Comparison of ENCODE assay signal across 9 cellular contexts in genomic region chr7:108016841-108017775, GRCh38. TPM values are rescaled to one million over a fixed set of nuclear protein-coding genes. Genes with fewer than 3 reads are reported as not detected.
DNase-seq lines count a peak whose midpoint lies in the region; ATAC-seq, FAIRE-seq and TF ChIP-seq lines count a peak whose summit lies in the region.
"Had no signal": no experiment of that assay in that cellular context is flagged by ENCODE, and none has a peak within 500 bp of the region (broad histone marks: within the 10 kb centered on the region; RNA-seq: fewer than 3 reads in every experiment).

No MANE protein-coding gene starts in this region.

- no peaks in the 10 kb centered on the region for H3K79me1 ChIP-seq in H1 (ENCODE audit: low read depth, low read length)

- no peak overlapping the region for H3K18ac ChIP-seq in H1 (ENCODE audit: extremely low read depth, low read length)

- no peaks in the 10 kb centered on the region for H4K20me1 ChIP-seq in H1 (replicated peaks in 1 of 2; ENCODE audit: control insufficient read depth in 1 of 2, insufficient read depth in 2 of 2, low read length in 2 of 2)

- no peak overlapping the region for H3K4ac ChIP-seq in H1 (replicated peaks; ENCODE audit: insufficient read length, low read depth, low read length)

- H2BK5ac ChIP-seq in H1 (ENCODE audit: low read depth, low read length): no peak overlapping the region

- CTCF ChIA-PET in A549 (lab: Yijun Ruan, JAX) (interaction anchor here (0.5 to 5.3 kb wide), 34 partner anchors 8 to 386 kb away, joined by 3 to 46 read pairs (median 4); partner anchors contain the start of gene LAMB1), H1 (lab: Charles Lee; ENCODE audit: partially characterized antibody) (interaction anchor here (0.7 to 8.0 kb wide), 29 partner anchors 9 to 549 kb away, joined by 3 to 86 read pairs (median 4); partner anchors contain the start of gene LAMB1)

- H3K4me1 ChIP-seq in A549: peaks cover 58% of the 10 kb centered on the region
- H3K4me1 ChIP-seq in H1 (replicated peaks in 1 of 4; ENCODE audit: control insufficient read depth in 3 of 4, insufficient read depth in 4 of 4, low read length in 3 of 4): no peaks in the 10 kb centered on the region

- no peak overlapping the region for H3K27ac Mint-ChIP-seq in progenitor cell of endocrine pancreas
- H3K27ac Mint-ChIP-seq in activated CD4-positive, alpha-beta T cell treated with anti-CD3 and anti-CD28 coated beads, Interleukin-2, amount 10 ng/mL, durations not matched to agents 24 days and 14 days: no peak overlapping the region
- H3K27ac Mint-ChIP-seq: dendritic cell treated with granulocyte-macrophage colony-stimulating factor and Interleukin-4, amounts not matched to agents 40 ng/mL and 50 ng/mL, for 4 days had no signal

- H3K27ac ChIP-seq in A549 (peak overlapping the region; percentile 88 to 90), H1 (ENCODE audit: low read depth, low read length) (no peak overlapping the region)

- TF ChIP-seq RAD21 in A549 (conservative IDR thresholded peaks at IDR 0.05 in 1 of 2, IDR thresholded peaks at IDR 0.05 in 1 of 2) (peak; percentile 67 to 70), H1 (IDR thresholded peaks at IDR 0.05 in 1 of 2, conservative IDR thresholded peaks at IDR 0.05 in 1 of 2; ENCODE audit: low read depth in 2 of 2, low read length in 2 of 2) (peak; percentile 49 to 58)

- FAIRE-seq in A549 (lab: Jason Lieb, UNC): peak; percentile 51
- FAIRE-seq in H1 (lab: Jason Lieb, UNC): no peak

- H3K4me2 ChIP-seq in A549 (peak overlapping the region; percentile 74), H1 (ENCODE audit: insufficient read depth in 1 of 2, low read depth in 2 of 2, low read length in 2 of 2) (no peak overlapping the region)

- TF ChIP-seq CTCF in A549 (IDR thresholded peaks at IDR 0.05): peak; percentile 58
- peak; percentile 21 for TF ChIP-seq CTCF in GM10266 (IDR thresholded peaks at IDR 0.05; ENCODE audit: control insufficient read depth, insufficient read depth, low read depth, missing control alignments)
- peak in 2 of 3 experiments; percentile 8 to 62; a peak in 2 of 4 replicates for TF ChIP-seq CTCF in H1 (IDR thresholded peaks at IDR 0.05; ENCODE audit: control extremely low read depth in 1 of 3, insufficient read depth in 1 of 3, low read depth in 1 of 3, low read length in 3 of 3)
- TF ChIP-seq CTCF in progenitor cell of endocrine pancreas (IDR thresholded peaks at IDR 0.05; ENCODE audit: unreplicated experiment): peak; percentile 44

- H3K9ac ChIP-seq in H1 (replicated peaks in 1 of 4; ENCODE audit: extremely low read depth in 1 of 4, low read depth in 3 of 4, low read length in 3 of 4): no peak overlapping the region

- H4K8ac ChIP-seq in H1 (ENCODE audit: extremely low read depth, insufficient read depth, low read length): no peak overlapping the region

- TF ChIP-seq POLR2A in A549 (IDR thresholded peaks at IDR 0.05; ENCODE audit: low read length) (no peak), H1 (IDR thresholded peaks at IDR 0.05; ENCODE audit: control extremely low read depth in 1 of 2, low read depth in 2 of 2, low read length in 2 of 2) (no peak)

- H3K4me3 ChIP-seq in A549: no peak overlapping the region
- H3K4me3 ChIP-seq in H1 (ENCODE audit: extremely low read depth in 1 of 4, insufficient read depth in 2 of 4, low read depth in 3 of 4, low read length in 4 of 4): no peak overlapping the region

- H3K27me3 ChIP-seq in H1 (replicated peaks in 1 of 4; ENCODE audit: control insufficient read depth in 3 of 4, extremely low read depth in 1 of 4, insufficient read depth in 3 of 4, low read length in 3 of 4): no peaks in the 10 kb centered on the region

- DNase-seq in A549 (ENCODE audit: low read depth in 1 of 2, low spot score in 1 of 2) (peak; percentile 40 to 69), GM10266 (ENCODE audit: extremely low spot score) (no peak), NCI-H2227 treated with DMSO at 0.1 percent for 48 hours (lab: John Stamatoyannopoulos, UW) (peak; percentile 97), H1 (ENCODE audit: low read depth in 1 of 2, low spot score in 2 of 2) (no peak), progenitor cell of endocrine pancreas (ENCODE audit: low spot score, unreplicated experiment) (no peak), OCI-M2 (lab: John Stamatoyannopoulos, UW; ENCODE audit: unreplicated experiment) (no peak)
- no peak for DNase-seq in activated CD4-positive, alpha-beta T cell treated with anti-CD3 and anti-CD28 coated beads, Interleukin-2, amount 50 U/mL, for 1 hour
- no peak for DNase-seq in activated CD4-positive, alpha-beta T cell treated with anti-CD3 and anti-CD28 coated beads, Interleukin-2, amount 10 ng/mL, durations not matched to agents 24 days and 14 days

- peak; percentile 78 to 81 for ATAC-seq in A549

- no peaks in the 10 kb centered on the region for H3K23me2 ChIP-seq in H1 (ENCODE audit: low read depth, low read length)

- TF ChIP-seq EP300 in A549 (IDR thresholded peaks at IDR 0.05) (no peak), H1 (IDR thresholded peaks at IDR 0.05; ENCODE audit: borderline replicate concordance in 1 of 2, low read depth in 2 of 2, low read length in 2 of 2) (no peak)

- H2BK20ac ChIP-seq in H1 (ENCODE audit: low read length): no peak overlapping the region

- WGBS in A549 (ENCODE audit: missing lambda C conversion rate): 47% methylated on average over 2 of the region's 2 CpGs
- WGBS in H1 (ENCODE audit: extremely low coverage in 1 of 2, insufficient coverage in 1 of 2, insufficient read length in 1 of 2, insufficient replicate concordance in 2 of 2, low coverage in 1 of 2, low lambda C conversion rate in 2 of 2, missing lambda C conversion rate in 1 of 2), 2 experiments: 83% methylated on average over 2 of the region's 2 CpGs; no CpG with 5 or more reads in 1 of the 2 experiments

- H3K79me2 ChIP-seq in H1 (ENCODE audit: control insufficient read depth in 1 of 2, insufficient read depth in 2 of 2, low read length in 2 of 2): no peaks in the 10 kb centered on the region

- H3K4me3 Mint-ChIP-seq in progenitor cell of endocrine pancreas (ENCODE audit: low read depth): no peak overlapping the region
- H3K4me3 Mint-ChIP-seq in activated CD4-positive, alpha-beta T cell treated with anti-CD3 and anti-CD28 coated beads, Interleukin-2, amount 10 ng/mL, durations not matched to agents 24 days and 14 days: no peak overlapping the region
- H3K4me3 Mint-ChIP-seq: dendritic cell treated with granulocyte-macrophage colony-stimulating factor and Interleukin-4, amounts not matched to agents 40 ng/mL and 50 ng/mL, for 4 days had no signal

- H2AFZ ChIP-seq in H1 (ENCODE audit: low read length): no peak overlapping the region

- no peak overlapping the region for H3K23ac ChIP-seq in H1 (ENCODE audit: insufficient read length)

- H4K91ac ChIP-seq in H1 (replicated peaks; ENCODE audit: insufficient read length, low read length): no peak overlapping the region

- H3K36me3 ChIP-seq in H1 (ENCODE audit: control insufficient read depth in 2 of 4, insufficient read depth in 4 of 4, low read length in 3 of 4): no peaks in the 10 kb centered on the region

- H3K36me3 Mint-ChIP-seq in progenitor cell of endocrine pancreas (ENCODE audit: insufficient read depth): no peaks in the 10 kb centered on the region
- no peaks in the 10 kb centered on the region for H3K36me3 Mint-ChIP-seq in activated CD4-positive, alpha-beta T cell treated with anti-CD3 and anti-CD28 coated beads, Interleukin-2, amount 10 ng/mL, durations not matched to agents 24 days and 14 days (ENCODE audit: low read depth)

- H2BK120ac ChIP-seq in H1 (replicated peaks; ENCODE audit: low read depth, low read length): no peak overlapping the region

- H3K9me3 ChIP-seq in A549 (no peaks in the 10 kb centered on the region), H1 (ENCODE audit: insufficient read depth in 2 of 2, low read depth in 1 of 2, low read length in 1 of 2) (no peaks in the 10 kb centered on the region)

- no peak overlapping the region for H2AK5ac ChIP-seq in H1 (ENCODE audit: low read depth, low read length)

- H2BK12ac ChIP-seq in H1 (ENCODE audit: low read depth, low read length): no peak overlapping the region

- H3K27me3 Mint-ChIP-seq in progenitor cell of endocrine pancreas: no peaks in the 10 kb centered on the region
- peaks cover 19% of the 10 kb centered on the region for H3K27me3 Mint-ChIP-seq in activated CD4-positive, alpha-beta T cell treated with anti-CD3 and anti-CD28 coated beads, Interleukin-2, amount 10 ng/mL, durations not matched to agents 24 days and 14 days
- H3K27me3 Mint-ChIP-seq: dendritic cell treated with granulocyte-macrophage colony-stimulating factor and Interleukin-4, amounts not matched to agents 40 ng/mL and 50 ng/mL, for 4 days had no signal

- H3K56ac ChIP-seq in H1 (replicated peaks; ENCODE audit: insufficient read length, low read depth, low read length): no peak overlapping the region

- no peak overlapping the region for H3K14ac ChIP-seq in H1 (ENCODE audit: insufficient read length)

- intact Hi-C loops in activated CD4-positive, alpha-beta T cell treated with anti-CD3 and anti-CD28 coated beads, Interleukin-2, amount 10 ng/mL, durations not matched to agents 24 days and 14 days (cut with micrococcal nuclease): no loop called here

- H3K4me1 Mint-ChIP-seq in progenitor cell of endocrine pancreas (ENCODE audit: low read depth): peaks cover 34% of the 10 kb centered on the region
- no peaks in the 10 kb centered on the region for H3K4me1 Mint-ChIP-seq in activated CD4-positive, alpha-beta T cell treated with anti-CD3 and anti-CD28 coated beads, Interleukin-2, amount 10 ng/mL, durations not matched to agents 24 days and 14 days

- H3K9me3 Mint-ChIP-seq in progenitor cell of endocrine pancreas (ENCODE audit: low read depth): no peaks in the 10 kb centered on the region
- no peaks in the 10 kb centered on the region for H3K9me3 Mint-ChIP-seq in activated CD4-positive, alpha-beta T cell treated with anti-CD3 and anti-CD28 coated beads, Interleukin-2, amount 10 ng/mL, durations not matched to agents 24 days and 14 days
- H3K9me3 Mint-ChIP-seq: dendritic cell treated with granulocyte-macrophage colony-stimulating factor and Interleukin-4, amounts not matched to agents 40 ng/mL and 50 ng/mL, for 4 days had no signal

- H2BK15ac ChIP-seq in H1 (ENCODE audit: low read length): no peak overlapping the region

- H4K5ac ChIP-seq in H1 (ENCODE audit: insufficient read length, low read depth, low read length): no peak overlapping the region

- POLR2A ChIA-PET in A549 (lab: Yijun Ruan, JAX): interaction anchor here (0.8 to 4.5 kb wide), 2 partner anchors 14 to 78 kb away, joined by 3 to 29 read pairs; partner anchors contain the start of gene LAMB1
- POLR2A ChIA-PET in H1 (lab: Charles Lee; ENCODE audit: partially characterized antibody): interaction anchor here (0.6 to 0.9 kb wide), 3 partner anchors 14 to 80 kb away, joined by 3 to 5 read pairs (median 3); partner anchors contain the start of gene LAMB1

RNA-seq across cellular contexts. Expression of gene LAMB1, which starts 14.1 kb away (rescaled TPM):
- polyA plus RNA-seq in A549 (2011; rRNA removed): 162 and 208 TPM in 2 replicates
- 66.5 and 67.3 TPM in 2 replicates for polyA plus RNA-seq in A549 (2012; cell fraction: cytosol; rRNA removed)
- polyA plus RNA-seq in A549 (2012; cell fraction: nucleus; rRNA removed): 349 and 365 TPM in 2 replicates
- polyA plus RNA-seq in A549 (2017; fragmentation: RNase III; extraction: RNeasy Plus Mini Kit Qiagen cat#74134 plus additional on column Dnase treatment): 142 to 159 TPM (median 143 TPM) in 3 replicates
- 395 and 408 TPM in 2 replicates for polyA minus RNA-seq in A549 (2011; rRNA and poly(A)+ RNA removed)
- 37.2 and 38.5 TPM in 2 replicates for total RNA-seq in H1 (2021; fragmentation: NEBNext Ultra II Directional; extraction: Animal tissue kit (Norgen Biotek cat#: 25700))
- 31.9 and 61.6 TPM in 2 replicates for polyA plus RNA-seq in H1 (2011; rRNA removed)
- 42.0 TPM for polyA plus RNA-seq in H1 (2011; cell fraction: cytosol; rRNA removed)
- polyA plus RNA-seq in H1 (2011; cell fraction: nucleus; rRNA removed): 128 TPM
- 33.3 to 48.6 TPM (median 43.2 TPM) in 4 replicates for polyA plus RNA-seq in H1 (2012, experiment 1 of 2)
- polyA plus RNA-seq in H1 (2012, experiment 2 of 2): 2.2 TPM
- 53.3 TPM for polyA plus RNA-seq in H1 (2013, experiment 1 of 2)
- 41.9 TPM for polyA plus RNA-seq in H1 (2013, experiment 2 of 2)
- 79.9 and 90.4 TPM in 2 replicates for polyA minus RNA-seq in H1 (2011; rRNA and poly(A)+ RNA removed)
- polyA minus RNA-seq in H1 (2011; cell fraction: cytosol; rRNA and poly(A)+ RNA removed): 35.5 TPM
- polyA minus RNA-seq in H1 (2011; cell fraction: nucleus; rRNA and poly(A)+ RNA removed): 58.9 TPM
- total RNA-seq in progenitor cell of endocrine pancreas: 275 and 307 TPM in 2 replicates
- total RNA-seq in activated CD4-positive, alpha-beta T cell treated with anti-CD3 and anti-CD28 coated beads, Interleukin-2, amount 10 ng/mL, durations not matched to agents 24 days and 14 days: 0.12 TPM in 1 of 2 replicates, not detected in the other

Comparison
In these comparisons a context has a peak if more than half of its experiments do, and no peak if none do; other contexts are left out.
1. DNase-seq: peak in A549 (2 of 2) and NCI-H2227 treated with DMSO at 0.1 percent for 48 hours (single experiment); none in GM10266 (single experiment), H1 (0 of 2), progenitor cell of endocrine pancreas (single experiment), OCI-M2 (single experiment), activated CD4-positive, alpha-beta T cell treated with anti-CD3 and anti-CD28 coated beads, Interleukin-2, amount 50 U/mL, for 1 hour (single experiment) and activated CD4-positive, alpha-beta T cell treated with anti-CD3 and anti-CD28 coated beads, Interleukin-2, amount 10 ng/mL, durations not matched to agents 24 days and 14 days (single experiment).
2. RNA of gene LAMB1, which starts 14.1 kb away (total RNA-seq): 275 to 307 TPM in progenitor cell of endocrine pancreas and 37.2 to 38.5 TPM in H1; 0.12 TPM in activated CD4-positive, alpha-beta T cell treated with anti-CD3 and anti-CD28 coated beads, Interleukin-2, amount 10 ng/mL, durations not matched to agents 24 days and 14 days; every median in the first group is over 10 times any median in the second.
3. Of the 18 proteins assayed by ChIP-seq in both H1 and A549: peak only in H1: none; only in A549: none; in both: CTCF and RAD21; in neither: 16.
4. Peak in every context shown above with its lines, with median percentiles within 50 percentile points of each other: CTCF ChIP-seq.